In the genomic region with DNA sequence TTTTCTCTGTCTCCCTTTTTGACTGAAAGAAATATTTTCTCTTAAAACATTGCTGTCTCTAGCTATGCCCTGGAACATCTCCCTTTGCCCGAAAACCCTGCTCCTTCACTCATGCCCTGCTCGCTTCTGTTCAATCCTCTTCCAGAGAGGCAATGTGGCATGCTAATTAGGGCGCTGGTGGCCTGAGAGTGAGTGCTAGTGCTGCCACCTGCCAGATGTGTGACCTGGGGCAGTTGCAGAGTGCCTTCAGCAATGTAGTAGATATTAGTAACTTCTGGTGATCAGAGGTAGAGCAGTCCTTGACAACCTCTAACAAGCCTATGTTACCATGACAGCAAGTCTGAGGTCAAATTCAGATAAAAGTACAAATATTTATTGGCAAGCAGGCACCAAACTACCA, we compare ENCODE assay signal across 14 cellular contexts.
"Had no signal": no experiment of that assay in that cellular context is flagged by ENCODE, and none has a peak within 500 bp of the region (broad histone marks: within the 10 kb centered on the region; RNA-seq: fewer than 3 reads in every experiment).

No MANE protein-coding gene starts in this region.

- H3K27me3 Mint-ChIP-seq: activated CD4-positive, alpha-beta memory T cell treated with anti-CD3 and anti-CD28 coated beads, Interleukin-2, amount 10 ng/mL, durations not matched to agents 7 days and 5 days; progenitor cell of endocrine pancreas; type B pancreatic cell had no signal

- H3K4me1 Mint-ChIP-seq: naive B cell; stimulated activated effector memory CD8-positive, alpha-beta T cell treated with anti-CD3 and anti-CD28 coated beads, Interleukin-12 subunit alpha, Interleukin-12 subunit beta, amount 100 ng/mL, for 72 hours had no signal

- H3K4me3 Mint-ChIP-seq: activated CD4-positive, alpha-beta memory T cell treated with anti-CD3 and anti-CD28 coated beads, Interleukin-2, amount 10 ng/mL, durations not matched to agents 7 days and 5 days; activated naive CD4-positive, alpha-beta T cell treated with anti-CD3 and anti-CD28 coated beads for 36 hours; naive B cell; stimulated activated effector memory CD8-positive, alpha-beta T cell treated with anti-CD3 and anti-CD28 coated beads, Interleukin-12 subunit alpha, Interleukin-12 subunit beta, amount 100 ng/mL, for 72 hours; type B pancreatic cell had no signal

- H3K9me3 Mint-ChIP-seq: activated CD4-positive, alpha-beta memory T cell treated with anti-CD3 and anti-CD28 coated beads, Interleukin-2, amount 10 ng/mL, durations not matched to agents 7 days and 5 days; activated naive CD4-positive, alpha-beta T cell treated with anti-CD3 and anti-CD28 coated beads for 36 hours; stimulated activated effector memory CD8-positive, alpha-beta T cell treated with anti-CD3 and anti-CD28 coated beads, Interleukin-12 subunit alpha, Interleukin-12 subunit beta, amount 100 ng/mL, for 72 hours; type B pancreatic cell had no signal

- ATAC-seq: esophagus mucosa; stimulated activated effector memory CD8-positive, alpha-beta T cell treated with anti-CD3 and anti-CD28 coated beads, Interleukin-12 subunit alpha, Interleukin-12 subunit beta, amount 100 ng/mL, for 72 hours had no signal

- H3K27ac Mint-ChIP-seq: activated CD4-positive, alpha-beta memory T cell treated with anti-CD3 and anti-CD28 coated beads, Interleukin-2, amount 10 ng/mL, durations not matched to agents 7 days and 5 days; activated naive CD4-positive, alpha-beta T cell treated with anti-CD3 and anti-CD28 coated beads for 36 hours; progenitor cell of endocrine pancreas; stimulated activated effector memory CD8-positive, alpha-beta T cell treated with anti-CD3 and anti-CD28 coated beads, Interleukin-12 subunit alpha, Interleukin-12 subunit beta, amount 100 ng/mL, for 72 hours; type B pancreatic cell had no signal

- H3K4me3 ChIP-seq: lung, smooth muscle cell had no signal

- H3K36me3 Mint-ChIP-seq: naive B cell; stimulated activated effector memory CD8-positive, alpha-beta T cell treated with anti-CD3 and anti-CD28 coated beads, Interleukin-12 subunit alpha, Interleukin-12 subunit beta, amount 100 ng/mL, for 72 hours; type B pancreatic cell had no signal

- DNase-seq: activated CD4-positive, alpha-beta memory T cell treated with anti-CD3 and anti-CD28 coated beads, Interleukin-2, amount 10 ng/mL, durations not matched to agents 7 days and 5 days; activated CD4-positive, CD25-positive, alpha-beta regulatory T cell treated with anti-CD3 and anti-CD28 coated beads, Interleukin-2, amount 50 U/mL, for 72 hours; activated naive CD4-positive, alpha-beta T cell treated with anti-CD3 and anti-CD28 coated beads for 36 hours; central memory CD4-positive, alpha-beta T cell; left cardiac atrium; naive B cell; occipital lobe; right cardiac atrium had no signal
